ENCODE assay signal across 20 cellular contexts in the genomic region with DNA sequence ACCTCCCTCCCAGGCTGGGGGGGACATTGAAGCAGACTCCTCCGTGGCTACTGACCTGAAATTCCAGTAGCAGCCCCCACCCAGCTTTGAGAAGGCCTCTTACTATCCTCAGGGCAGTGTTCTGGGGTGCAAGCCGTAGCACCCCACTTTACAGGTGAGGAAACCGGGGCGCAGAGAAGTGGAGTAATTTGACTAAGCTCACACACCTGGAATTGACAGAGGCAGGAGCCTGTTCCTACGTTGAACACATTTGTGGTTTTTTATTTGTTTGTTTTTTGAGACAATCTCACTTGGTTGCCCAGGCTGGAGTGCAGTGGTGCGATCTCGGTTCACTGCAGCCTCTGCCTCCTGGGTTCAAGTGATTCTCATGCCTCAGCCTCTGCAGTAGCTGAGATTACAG. TPM values are rescaled to one million over a fixed set of nuclear protein-coding genes. Genes with fewer than 3 reads are reported as not detected.
A peak's percentile ranks its signal among the peaks of the same experiment; 100 is the strongest.
DNase-seq lines count a peak whose midpoint lies in the region; ATAC-seq and TF ChIP-seq lines count a peak whose summit lies in the region.
"Had no signal": no experiment of that assay in that cellular context is flagged by ENCODE, and none has a peak within 500 bp of the region (broad histone marks: within the 10 kb centered on the region; RNA-seq: fewer than 3 reads in every experiment).

No MANE protein-coding gene starts in this region.

- H3K23ac ChIP-seq in H9 (ENCODE audit: insufficient read length, low read depth, low read length), result no peak overlapping the region
- no peak overlapping the region for H3K23ac ChIP-seq in neuronal stem cell (ENCODE audit: low read depth, low read length, poor library complexity)

- H2BK5ac ChIP-seq in H9 (ENCODE audit: insufficient read length, low read length) (no peak overlapping the region), neuronal stem cell (ENCODE audit: low read length) (no peak overlapping the region)

- peaks cover 0 to 28% (median 18%) of the 10 kb centered on the region in 4 donors for H3K4me1 Mint-ChIP-seq in CD4-positive, CD25-positive, alpha-beta regulatory T cell
- H3K4me1 Mint-ChIP-seq in H9, result peaks cover 4 to 9% of the 10 kb centered on the region in 2 experiments
- H3K4me1 Mint-ChIP-seq in WTC11, result peaks cover 7% of the 10 kb centered on the region

- no peaks in the 10 kb centered on the region for H3K27me3 Mint-ChIP-seq in CD4-positive, CD25-positive, alpha-beta regulatory T cell
- H3K27me3 Mint-ChIP-seq in H9 (ENCODE audit: low read depth), result peaks cover 40% of the 10 kb centered on the region
- H3K27me3 Mint-ChIP-seq in WTC11 (ENCODE audit: low read depth), result peaks cover 14% of the 10 kb centered on the region
- H3K27me3 Mint-ChIP-seq: activated CD4-positive, alpha-beta T cell treated with anti-CD3 and anti-CD28 coated beads, Interleukin-2, amount 10 ng/mL, durations not matched to agents 24 days and 14 days; activated naive CD8-positive, alpha-beta T cell treated with anti-CD3 and anti-CD28 coated beads, Interleukin-2, amount 10 ng/mL, durations not matched to agents 7 days and 5 days had no signal

- no peaks in the 10 kb centered on the region for H3K79me2 ChIP-seq in H9 (ENCODE audit: insufficient read depth, low read length)

- no peak overlapping the region for H3T11ph ChIP-seq in H9 (ENCODE audit: low read length)

- H3K4me3 ChIP-seq in CD4-positive, CD25-positive, alpha-beta regulatory T cell (ENCODE audit: low read depth, low read length), result no peak overlapping the region
- peak overlapping the region in 1 of 2 donors; percentile 39 for H3K4me3 ChIP-seq in neuronal stem cell (ENCODE audit: low read length in 2 of 2)
- H3K4me3 ChIP-seq: gastroesophageal sphincter, stomach, vagina had no signal

- POLR2A ChIA-PET in WTC11 (lab: Charles Lee), result no interaction called here

- no peak for TF ChIP-seq CTCF in H9 (conservative IDR thresholded peaks at IDR 0.05)
- no peak for TF ChIP-seq CTCF in WTC11 (IDR thresholded peaks at IDR 0.05)

- H3K18ac ChIP-seq in H9 (ENCODE audit: insufficient read length, low read depth, low read length), result no peak overlapping the region
- peak overlapping the region; percentile 32 for H3K18ac ChIP-seq in neuronal stem cell (ENCODE audit: low read length)

- peaks cover 0 to 3% (median 0%) of the 10 kb centered on the region in 7 donors for H3K9me3 Mint-ChIP-seq in CD4-positive, CD25-positive, alpha-beta regulatory T cell
- H3K9me3 Mint-ChIP-seq in H9 (peaks cover 3 to 7% of the 10 kb centered on the region in 2 experiments; a peak in 3 of 5 replicates), WTC11 (peaks cover 11% of the 10 kb centered on the region)

- H3K36me3 Mint-ChIP-seq in CD4-positive, CD25-positive, alpha-beta regulatory T cell, result peaks cover 7% of the 10 kb centered on the region
- no peaks in the 10 kb centered on the region; a peak in 3 of 7 replicates for H3K36me3 Mint-ChIP-seq in H9 (ENCODE audit: insufficient read depth in 1 of 3, low read depth in 3 of 3)
- H3K36me3 Mint-ChIP-seq in WTC11, result no peaks in the 10 kb centered on the region

- H3K9ac ChIP-seq in H9 (ENCODE audit: extremely low read depth, insufficient read length, low read length) (no peak overlapping the region), neuronal stem cell (ENCODE audit: low read depth, low read length, poor library complexity) (no peak overlapping the region)

- no peak overlapping the region for H2AFZ ChIP-seq in H9 (ENCODE audit: low read length)
- H2AFZ ChIP-seq in neuronal stem cell (ENCODE audit: low read length), result peak overlapping the region; percentile 52

- H3K14ac ChIP-seq in H9 (ENCODE audit: insufficient read depth, low read length) (no peak overlapping the region), neuronal stem cell (ENCODE audit: low read length) (no peak overlapping the region)

- H2AK5ac ChIP-seq in H9 (ENCODE audit: insufficient read length, low read length) (no peak overlapping the region), neuronal stem cell (ENCODE audit: low read depth, low read length) (no peak overlapping the region)

- no peaks in the 10 kb centered on the region for H3K27me3 ChIP-seq in CD4-positive, CD25-positive, alpha-beta regulatory T cell (ENCODE audit: control insufficient read depth, insufficient read depth, low read length)
- H3K27me3 ChIP-seq in H9 (ENCODE audit: insufficient read depth, low read length) (no peaks in the 10 kb centered on the region), neuronal stem cell (ENCODE audit: control insufficient read depth in 3 of 3, insufficient read depth in 3 of 3, low read depth in 1 of 3, low read length in 3 of 3) (peaks cover 0 to 4% (median 0%) of the 10 kb centered on the region in 3 experiments)
- H3K27me3 ChIP-seq: stomach, vagina had no signal

- ATAC-seq in CD4-positive, CD25-positive, alpha-beta regulatory T cell (ENCODE audit: low read depth in 2 of 2), result no peak
- ATAC-seq in WTC11, result no peak
- no peak for ATAC-seq in HG03025 (IDR thresholded peaks at IDR 0.05; ENCODE audit: low FRiP score, unreplicated experiment)

- no peaks in the 10 kb centered on the region for H3K23me2 ChIP-seq in H9 (ENCODE audit: insufficient read length, low read depth, low read length, poor library complexity, severe bottlenecking)

- no peaks in the 10 kb centered on the region for H3K36me3 ChIP-seq in CD4-positive, CD25-positive, alpha-beta regulatory T cell (ENCODE audit: control insufficient read depth, insufficient read depth, low read length)
- H3K36me3 ChIP-seq in neuronal stem cell (replicated peaks in 1 of 2; ENCODE audit: control insufficient read depth in 2 of 2, insufficient read depth in 2 of 2, low read length in 2 of 2), result no peaks in the 10 kb centered on the region
- H3K36me3 ChIP-seq: gastroesophageal sphincter, vagina had no signal

- H2BK120ac ChIP-seq in H9 (ENCODE audit: low read depth, low read length, poor library complexity, severe bottlenecking) (no peak overlapping the region), neuronal stem cell (ENCODE audit: low read depth, low read length) (no peak overlapping the region)

- WGBS in H9 (ENCODE audit: extremely low coverage, insufficient read length, low lambda C conversion rate), result no CpG with 5 or more reads among the region's 7 CpGs
- WGBS in neuronal stem cell (ENCODE audit: extremely low coverage in 2 of 2, insufficient read length in 2 of 2, insufficient replicate concordance in 1 of 2), 2 donors, result no CpG with 5 or more reads among the region's 7 CpGs

- H3K79me1 ChIP-seq in H9 (ENCODE audit: insufficient read depth, low read depth, low read length, poor library complexity, severe bottlenecking) (no peaks in the 10 kb centered on the region), neuronal stem cell (ENCODE audit: low read depth, low read length) (peaks cover 2% of the 10 kb centered on the region)

- H3K4me1 ChIP-seq in CD4-positive, CD25-positive, alpha-beta regulatory T cell (ENCODE audit: control insufficient read depth, insufficient read depth, low read length, poor library complexity, severe bottlenecking), result peaks cover 15% of the 10 kb centered on the region
- H3K4me1 ChIP-seq in H9 (ENCODE audit: insufficient read depth, low read length), result no peaks in the 10 kb centered on the region
- H3K4me1 ChIP-seq in neuronal stem cell (ENCODE audit: control insufficient read depth in 2 of 2, insufficient read depth in 1 of 2, low read depth in 1 of 2, low read length in 2 of 2), result peaks cover 0 to 2% of the 10 kb centered on the region in 2 donors
- H3K4me1 ChIP-seq: vagina had no signal

- no peaks in the 10 kb centered on the region for H3K9me3 ChIP-seq in CD4-positive, CD25-positive, alpha-beta regulatory T cell (ENCODE audit: control insufficient read depth in 2 of 2, low read length in 2 of 2)
- H3K9me3 ChIP-seq in H9 (ENCODE audit: control insufficient read depth, low read depth, low read length), result no peaks in the 10 kb centered on the region
- H3K9me3 ChIP-seq in neuronal stem cell (replicated peaks in 1 of 2; ENCODE audit: control insufficient read depth in 2 of 2, insufficient read depth in 1 of 2, low read depth in 1 of 2, low read length in 2 of 2), result peaks cover 0 to 2% of the 10 kb centered on the region in 2 donors
- H3K9me3 ChIP-seq: gastroesophageal sphincter, stomach, vagina had no signal

- no peak overlapping the region for H4K5ac ChIP-seq in H9 (ENCODE audit: insufficient read length, low read depth, low read length)

- H2BK15ac ChIP-seq in H9 (ENCODE audit: low read depth, low read length) (no peak overlapping the region), neuronal stem cell (ENCODE audit: low read length) (no peak overlapping the region)

- H4K91ac ChIP-seq in H9 (ENCODE audit: insufficient read length, low read depth, low read length), result no peak overlapping the region
- no peak overlapping the region for H4K91ac ChIP-seq in neuronal stem cell (ENCODE audit: low read depth, low read length, poor library complexity)

- H2BK20ac ChIP-seq in H9 (ENCODE audit: low read depth, low read length, poor library complexity, severe bottlenecking), result no peak overlapping the region

- H3K4ac ChIP-seq in H9 (ENCODE audit: low read depth, low read length), result no peak overlapping the region
- H3K4ac ChIP-seq in neuronal stem cell (ENCODE audit: low read length), result no peak overlapping the region

- no peak overlapping the region for H3K27ac ChIP-seq in CD4-positive, CD25-positive, alpha-beta regulatory T cell (ENCODE audit: insufficient read depth, low read length, poor library complexity, severe bottlenecking)
- H3K27ac ChIP-seq in H9 (ENCODE audit: insufficient read length, low read depth, low read length) (no peak overlapping the region), neuronal stem cell (replicated peaks; ENCODE audit: low read length) (no peak overlapping the region)
- H3K27ac ChIP-seq: C4-2B, gastroesophageal sphincter, vagina, VCaP had no signal

- no peaks in the 10 kb centered on the region for H4K20me1 ChIP-seq in H9 (ENCODE audit: control insufficient read depth, insufficient read depth, insufficient read length)

- no peak overlapping the region for H3K56ac ChIP-seq in H9 (ENCODE audit: insufficient read length, low read depth, low read length)

- DNase-seq in CD4-positive, CD25-positive, alpha-beta regulatory T cell, result no peak
- DNase-seq in H9, result no peak
- DNase-seq in WTC11 (ENCODE audit: low spot score), result no peak
- DNase-seq in neuronal stem cell (ENCODE audit: low spot score), result no peak
- no peak for DNase-seq in activated CD4-positive, CD25-positive, alpha-beta regulatory T cell (lab: John Stamatoyannopoulos, UW)
- DNase-seq in hepatic stellate cell (ENCODE audit: low spot score), result no peak
- DNase-seq: activated gamma-delta T cell, GOT3, NCI-H226 had no signal

- H3K4me3 Mint-ChIP-seq in CD4-positive, CD25-positive, alpha-beta regulatory T cell, result no peak overlapping the region
- H3K4me3 Mint-ChIP-seq in H9 (peak overlapping the region in 1 of 2 experiments; percentile 79; a peak in 2 of 5 replicates), WTC11 (peak overlapping the region; percentile 67)
- H3K4me3 Mint-ChIP-seq: activated CD4-positive, alpha-beta T cell treated with anti-CD3 and anti-CD28 coated beads, Interleukin-2, amount 10 ng/mL, durations not matched to agents 24 days and 14 days; activated naive CD8-positive, alpha-beta T cell treated with anti-CD3 and anti-CD28 coated beads, Interleukin-2, amount 10 ng/mL, durations not matched to agents 7 days and 5 days; activated T-cell treated with anti-CD3 and anti-CD28 coated beads, Interleukin-2, amount 50 U/mL, for 4 hours had no signal

- H2BK12ac ChIP-seq in H9 (ENCODE audit: insufficient read length, low read depth, low read length), result no peak overlapping the region
- H2BK12ac ChIP-seq in neuronal stem cell (ENCODE audit: low read length), result no peak overlapping the region

- H4K8ac ChIP-seq in H9 (replicated peaks; ENCODE audit: insufficient read length, low read depth, low read length), result no peak overlapping the region
- no peak overlapping the region for H4K8ac ChIP-seq in neuronal stem cell (ENCODE audit: low read depth, low read length)

- H3K27ac Mint-ChIP-seq in CD4-positive, CD25-positive, alpha-beta regulatory T cell, result peak overlapping the region in 2 of 3 donors; percentile 75 to 84
- H3K27ac Mint-ChIP-seq in H9, result no peak overlapping the region; a peak in 1 of 7 replicates
- H3K27ac Mint-ChIP-seq in WTC11, result no peak overlapping the region
- H3K27ac Mint-ChIP-seq: activated naive CD8-positive, alpha-beta T cell treated with anti-CD3 and anti-CD28 coated beads, Interleukin-2, amount 10 ng/mL, durations not matched to agents 7 days and 5 days had no signal

- H3K4me2 ChIP-seq in H9 (ENCODE audit: insufficient read depth, insufficient read length, low read length), result peak overlapping the region; percentile 39
- H3K4me2 ChIP-seq in neuronal stem cell (ENCODE audit: insufficient read depth, low read length, poor library complexity, severe bottlenecking), result no peak overlapping the region

- CTCF ChIA-PET in WTC11 (lab: Charles Lee), result interaction anchor here (0.5 to 1.6 kb wide), 36 partner anchors 8 to 747 kb away, joined by 3 to 51 read pairs (median 4); partner anchors contain the start of genes TLE6 and ZNF57

RNA-seq across cellular contexts. Expression of gene S1PR4, which starts 14.6 kb away (rescaled TPM):
- 159 TPM for total RNA-seq in CD4-positive, CD25-positive, alpha-beta regulatory T cell
- polyA plus RNA-seq in CD4-positive, CD25-positive, alpha-beta regulatory T cell, result 100 to 1,000 TPM; 706 to 902 (median 799) TPM
- total RNA-seq in H9 (2021), result not detected in 2 replicates
- total RNA-seq in WTC11 (2021), result 0.27 to 0.37 TPM (median 0.28 TPM) in 3 replicates
- polyA plus RNA-seq in neuronal stem cell (2013, experiment 1 of 2), result not detected
- not detected for polyA plus RNA-seq in neuronal stem cell (2013, experiment 2 of 2)
- total RNA-seq: progenitor cell of endocrine pancreas, vagina had no signal
- polyA plus RNA-seq: AG04450 had no signal

RNA-seq across cellular contexts. Expression of gene NCLN, which starts 21.8 kb away (rescaled TPM):
- total RNA-seq in CD4-positive, CD25-positive, alpha-beta regulatory T cell, result 48.0 TPM
- polyA plus RNA-seq in CD4-positive, CD25-positive, alpha-beta regulatory T cell, result 10 to 100 TPM; 13.3 to 30.8 (median 20.4) TPM
- 94.8 and 100 TPM in 2 replicates for total RNA-seq in H9 (2021)
- 99.9 to 113 TPM (median 105 TPM) in 3 replicates for total RNA-seq in WTC11 (2021)
- polyA plus RNA-seq in neuronal stem cell (2013, experiment 1 of 2), result 20.8 TPM
- polyA plus RNA-seq in neuronal stem cell (2013, experiment 2 of 2), result 20.9 TPM

RNA-seq across cellular contexts. Expression of gene GNA15, which starts 28.1 kb away (rescaled TPM):
- 43.0 TPM for total RNA-seq in CD4-positive, CD25-positive, alpha-beta regulatory T cell
- 1 to 10 TPM; 4.1 to 8.0 (median 6.2) TPM for polyA plus RNA-seq in CD4-positive, CD25-positive, alpha-beta regulatory T cell
- total RNA-seq in H9 (2021) (0.20 TPM in 1 of 2 replicates, not detected in the other), WTC11 (2021) (0.22 to 0.44 TPM (median 0.37 TPM) in 3 replicates)
- 0.01 TPM for polyA plus RNA-seq in neuronal stem cell (2013, experiment 1 of 2)
- polyA plus RNA-seq in neuronal stem cell (2013, experiment 2 of 2), result not detected
- total RNA-seq: progenitor cell of endocrine pancreas had no signal
- polyA plus RNA-seq: AG04450 had no signal

Comparison
In these comparisons a context has a peak if more than half of its experiments do, and no peak if none do; other contexts are left out.
1. H3K27ac Mint-ChIP-seq: peak in CD4-positive, CD25-positive, alpha-beta regulatory T cell (2 of 3); none in H9 (0 of 3) and WTC11 (single experiment).
2. RNA of gene S1PR4, which starts 14.6 kb away (total RNA-seq): 159 TPM in CD4-positive, CD25-positive, alpha-beta regulatory T cell (single experiment); 0.27 to 0.37 TPM in WTC11 and not detected in H9; every median in the first group is over 100 times any median in the second.
3. RNA of gene GNA15, which starts 28.1 kb away (total RNA-seq): 43.0 TPM in CD4-positive, CD25-positive, alpha-beta regulatory T cell (single experiment); 0.22 to 0.44 TPM in WTC11 and 0.20 TPM in H9; every median in the first group is over 10 times any median in the second.